In genomic region chr15:68640791-68641331, GRCh38 we compare ENCODE assay signal across 11 cellular contexts.
A peak's percentile ranks its signal among the peaks of the same experiment; 100 is the strongest.
DNase-seq lines count a peak whose midpoint lies in the region; ATAC-seq and TF ChIP-seq lines count a peak whose summit lies in the region.
"Had no signal": no experiment of that assay in that cellular context is flagged by ENCODE, and none has a peak within 500 bp of the region (broad histone marks: within the 10 kb centered on the region; RNA-seq: fewer than 3 reads in every experiment).

No MANE protein-coding gene starts in this region.

- no peaks in the 10 kb centered on the region for H3K9me3 ChIP-seq in H9 (ENCODE audit: control insufficient read depth, low read depth, low read length)
- H3K9me3 ChIP-seq: SJSA1 had no signal

- H3T11ph ChIP-seq in H9 (ENCODE audit: low read length): no peak overlapping the region

- H3K79me1 ChIP-seq in H9 (ENCODE audit: insufficient read depth, low read depth, low read length, poor library complexity, severe bottlenecking): no peaks in the 10 kb centered on the region

- H2BK15ac ChIP-seq in H9 (ENCODE audit: low read depth, low read length): no peak overlapping the region

- no peak overlapping the region for H2AFZ ChIP-seq in H9 (ENCODE audit: low read length)
- H2AFZ ChIP-seq: hepatocyte had no signal

- no peak overlapping the region for H2BK120ac ChIP-seq in H9 (ENCODE audit: low read depth, low read length, poor library complexity, severe bottlenecking)

- H4K5ac ChIP-seq in H9 (ENCODE audit: insufficient read length, low read depth, low read length): no peak overlapping the region

- peaks cover 15 to 31% of the 10 kb centered on the region in 2 experiments for H3K4me1 Mint-ChIP-seq in H9
- H3K4me1 Mint-ChIP-seq in WTC11: peaks cover 28% of the 10 kb centered on the region

- H2BK5ac ChIP-seq in H9 (ENCODE audit: insufficient read length, low read length): no peak overlapping the region

- no CpG with 5 or more reads among the region's 8 CpGs for WGBS in H9 (ENCODE audit: extremely low coverage, insufficient read length, low lambda C conversion rate)

- H3K14ac ChIP-seq in H9 (ENCODE audit: insufficient read depth, low read length): 0 out of 2 replicates have a peak overlapping the region, but pooled peaks have one; percentile 1

- H3K27ac Mint-ChIP-seq in H9 (peak overlapping the region in 1 of 3 experiments; percentile 71; a peak in 2 of 7 replicates), WTC11 (no peak overlapping the region; the same call in 1 of the 2 replicates)
- H3K27ac Mint-ChIP-seq: natural killer cell treated with Interleukin-12 subunit alpha and Interleukin-12 subunit beta and Interleukin-15 and Interleukin-18, amount 100 ng/mL, for 72 hours had no signal

- no peaks in the 10 kb centered on the region for H3K27me3 ChIP-seq in H9 (ENCODE audit: insufficient read depth, low read length)
- H3K27me3 ChIP-seq: hepatocyte, SJSA1 had no signal

- intact Hi-C loops in cardiac septum (cut with DNase I): no loop called here

- no peaks in the 10 kb centered on the region for H3K4me1 ChIP-seq in H9 (ENCODE audit: insufficient read depth, low read length)
- H3K4me1 ChIP-seq: SJSA1 had no signal

- DNase-seq in H9 (no peak), WTC11 (ENCODE audit: low spot score) (no peak), cardiac septum (ENCODE audit: low spot score) (peak; percentile 73), DMS53 treated with DMSO at 0.1 percent for 48 hours (lab: John Stamatoyannopoulos, UW; ENCODE audit: unreplicated experiment) (no peak), NCI-H187 treated with DMSO at 0.1 percent for 48 hours (lab: John Stamatoyannopoulos, UW) (no peak)
- DNase-seq in activated CD4-positive, alpha-beta T cell treated with anti-CD3 and anti-CD28 coated beads, Interleukin-2, amount 50 U/mL, for 1 hour: no peak

- H3K4me2 ChIP-seq in H9 (ENCODE audit: insufficient read depth, insufficient read length, low read length): no peak overlapping the region
- H3K4me2 ChIP-seq: hepatocyte had no signal

- H3K18ac ChIP-seq in H9 (ENCODE audit: insufficient read length, low read depth, low read length): no peak overlapping the region

- H2BK12ac ChIP-seq in H9 (ENCODE audit: insufficient read length, low read depth, low read length): no peak overlapping the region

- H3K36me3 Mint-ChIP-seq in H9 (ENCODE audit: insufficient read depth in 1 of 3, low read depth in 3 of 3) (no peaks in the 10 kb centered on the region), WTC11 (no peaks in the 10 kb centered on the region)
- H3K36me3 Mint-ChIP-seq: natural killer cell treated with Interleukin-12 subunit alpha and Interleukin-12 subunit beta and Interleukin-15 and Interleukin-18, amount 100 ng/mL, for 72 hours had no signal

- no peak overlapping the region for H3K23ac ChIP-seq in H9 (ENCODE audit: insufficient read length, low read depth, low read length)

- H3K23me2 ChIP-seq in H9 (ENCODE audit: insufficient read length, low read depth, low read length, poor library complexity, severe bottlenecking): no peaks in the 10 kb centered on the region

- no peaks in the 10 kb centered on the region for H4K20me1 ChIP-seq in H9 (ENCODE audit: control insufficient read depth, insufficient read depth, insufficient read length)

- POLR2A ChIA-PET in WTC11 (lab: Charles Lee): interaction anchor here (1.0 kb wide), 1 partner anchor 26 kb away, joined by 3 read pairs; no protein-coding TSS in a partner anchor

- CTCF ChIA-PET in WTC11 (lab: Charles Lee): interaction anchor here (1.1 to 2.6 kb wide), 4 partner anchors 9 to 284 kb away, joined by 3 to 9 read pairs (median 8); no protein-coding TSS in a partner anchor

- H4K91ac ChIP-seq in H9 (ENCODE audit: insufficient read length, low read depth, low read length): no peak overlapping the region

- no peak overlapping the region for H2BK20ac ChIP-seq in H9 (ENCODE audit: low read depth, low read length, poor library complexity, severe bottlenecking)

- H3K4ac ChIP-seq in H9 (ENCODE audit: low read depth, low read length): no peak overlapping the region

- H4K8ac ChIP-seq in H9 (replicated peaks; ENCODE audit: insufficient read length, low read depth, low read length): no peak overlapping the region

- ATAC-seq in WTC11: no peak
- no peak for ATAC-seq in GM18517 (IDR thresholded peaks at IDR 0.05; ENCODE audit: unreplicated experiment)

- H3K27ac ChIP-seq in H9 (ENCODE audit: insufficient read length, low read depth, low read length) (no peak overlapping the region), skin epidermis (peak overlapping the region in 18 of 21 experiments; percentile 9 to 89 (median 60))
- H3K27ac ChIP-seq: hepatocyte, SJSA1 had no signal

- no peaks in the 10 kb centered on the region for H3K79me2 ChIP-seq in H9 (ENCODE audit: insufficient read depth, low read length)
- H3K79me2 ChIP-seq: hepatocyte had no signal

- H3K4me3 ChIP-seq in skin epidermis: no peak overlapping the region
- H3K4me3 ChIP-seq: hepatocyte, SJSA1 had no signal

- TF ChIP-seq CTCF in H9 (conservative IDR thresholded peaks at IDR 0.05): no peak
- TF ChIP-seq CTCF in WTC11 (IDR thresholded peaks at IDR 0.05): no peak

- H3K9ac ChIP-seq in H9 (ENCODE audit: extremely low read depth, insufficient read length, low read length): no peak overlapping the region

- H3K4me3 Mint-ChIP-seq in H9 (no peak overlapping the region), WTC11 (no peak overlapping the region)
- H3K4me3 Mint-ChIP-seq: natural killer cell treated with Interleukin-12 subunit alpha and Interleukin-12 subunit beta and Interleukin-15 and Interleukin-18, amount 100 ng/mL, for 72 hours had no signal

- no peaks in the 10 kb centered on the region for H3K27me3 Mint-ChIP-seq in H9 (ENCODE audit: low read depth)
- H3K27me3 Mint-ChIP-seq in WTC11 (ENCODE audit: low read depth): no peaks in the 10 kb centered on the region
- H3K27me3 Mint-ChIP-seq: natural killer cell treated with Interleukin-12 subunit alpha and Interleukin-12 subunit beta and Interleukin-15 and Interleukin-18, amount 100 ng/mL, for 72 hours had no signal

- H3K56ac ChIP-seq in H9 (ENCODE audit: insufficient read length, low read depth, low read length): no peak overlapping the region

- H2AK5ac ChIP-seq in H9 (ENCODE audit: insufficient read length, low read length): no peak overlapping the region

- H3K9me3 Mint-ChIP-seq in H9 (no peaks in the 10 kb centered on the region), WTC11 (no peaks in the 10 kb centered on the region)
- H3K9me3 Mint-ChIP-seq: natural killer cell treated with Interleukin-12 subunit alpha and Interleukin-12 subunit beta and Interleukin-15 and Interleukin-18, amount 100 ng/mL, for 72 hours had no signal

TF ChIP-seq in WTC11, 78 proteins besides CTCF, POLR2A, EP300 and RAD21 (continues in another document):
- TF ChIP-seq STAT6 (CRISPR knock-in tag; conservative IDR thresholded peaks at IDR 0.05; ENCODE audit: low read depth): no peak
- TF ChIP-seq ZNF671 (CRISPR knock-in tag; IDR thresholded peaks at IDR 0.05): no peak
- no peak for TF ChIP-seq ZMAT4 (CRISPR knock-in tag; IDR thresholded peaks at IDR 0.05)
- TF ChIP-seq ESRRA (CRISPR knock-in tag; IDR thresholded peaks at IDR 0.05; ENCODE audit: borderline replicate concordance): no peak
- 0 out of 2 replicates have a peak, but pooled peaks have one; percentile 19 for TF ChIP-seq PRDM15 (CRISPR knock-in tag; IDR thresholded peaks at IDR 0.05)
